ENCODE assay signal across 16 cellular contexts in the genomic region with DNA sequence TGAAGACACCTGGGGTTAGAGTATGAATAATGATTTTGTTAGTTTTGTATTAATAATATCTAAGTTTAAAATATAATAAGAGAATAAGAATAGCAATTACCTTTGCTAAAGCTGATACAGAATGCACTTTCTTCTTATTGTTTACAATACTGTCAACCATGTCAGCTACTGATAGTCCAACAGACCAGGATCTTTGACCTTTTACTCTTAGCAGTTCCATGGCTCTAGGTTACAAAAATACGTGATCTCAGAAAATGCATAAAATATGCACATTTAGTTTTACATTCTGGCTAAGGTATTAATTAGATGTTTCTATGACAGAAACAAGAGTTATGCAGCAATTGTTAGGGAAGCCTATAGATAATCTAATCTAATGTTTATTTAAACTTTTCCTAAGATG.
"Had no signal": no experiment of that assay in that cellular context is flagged by ENCODE, and none has a peak within 500 bp of the region (broad histone marks: within the 10 kb centered on the region; RNA-seq: fewer than 3 reads in every experiment).

No MANE protein-coding gene starts in this region.

- ATAC-seq: foreskin keratinocyte, gastroesophageal sphincter, heart left ventricle, left cardiac atrium, lower lobe of right lung, mucosa of descending colon had no signal

- H3K9me3 ChIP-seq: esophagus muscularis mucosa, gastroesophageal sphincter, heart left ventricle, left ventricle myocardium inferior, lower lobe of right lung, mucosa of descending colon had no signal

- H3K27ac ChIP-seq: coronary artery, dorsolateral prefrontal cortex, esophagus muscularis mucosa, foreskin keratinocyte, gastroesophageal sphincter, heart left ventricle, hepatocyte, left ventricle myocardium inferior, lower lobe of right lung had no signal

- H3K27me3 ChIP-seq: dorsolateral prefrontal cortex, esophagus muscularis mucosa, foreskin keratinocyte, gastroesophageal sphincter, heart left ventricle, hepatocyte had no signal

- H3K4me1 ChIP-seq: esophagus muscularis mucosa, foreskin keratinocyte, gastroesophageal sphincter, left ventricle myocardium inferior, lower lobe of right lung had no signal

- DNase-seq: dermis blood vessel endothelial cell; dorsolateral prefrontal cortex; effector CD4-positive, alpha-beta T cell; effector memory CD4-positive, alpha-beta T cell; foreskin keratinocyte; heart left ventricle; left cardiac atrium; left ventricle myocardium inferior; lower lobe of right lung; mesenchymal stem cell; mucosa of descending colon; naive B cell had no signal

- H3K4me3 ChIP-seq: coronary artery, dorsolateral prefrontal cortex, esophagus muscularis mucosa, gastroesophageal sphincter, heart left ventricle, hepatocyte, left ventricle myocardium inferior, lower lobe of right lung, mucosa of descending colon had no signal
